17 cellular contexts compared by ENCODE assay signal in the genomic region with DNA sequence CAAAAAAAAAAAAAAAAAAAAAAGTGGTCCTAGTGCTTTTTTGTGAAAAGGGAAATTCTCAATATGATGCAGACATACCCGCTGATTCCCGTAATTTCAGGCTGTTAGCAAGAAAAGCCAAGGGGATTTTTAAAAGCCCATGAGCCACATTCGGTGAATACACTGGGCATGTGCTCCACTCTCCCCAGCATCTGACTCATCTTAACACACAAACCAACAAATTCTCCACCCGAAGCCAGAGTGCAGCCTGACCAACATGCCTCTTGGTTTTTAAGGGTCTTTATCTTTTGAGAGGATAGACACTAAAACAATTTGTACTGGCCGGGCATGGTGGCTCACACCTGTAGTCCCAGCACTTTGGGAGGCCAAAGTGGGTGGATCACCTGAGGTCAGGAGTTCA. TPM values are rescaled to one million over a fixed set of nuclear protein-coding genes. Genes with fewer than 3 reads are reported as not detected.
DNase-seq lines count a peak whose midpoint lies in the region; ATAC-seq, FAIRE-seq and TF ChIP-seq lines count a peak whose summit lies in the region.
"Had no signal": no experiment of that assay in that cellular context is flagged by ENCODE, and none has a peak within 500 bp of the region (broad histone marks: within the 10 kb centered on the region; RNA-seq: fewer than 3 reads in every experiment).

No MANE protein-coding gene starts in this region.

- TF ChIP-seq CTCF in H9 (conservative IDR thresholded peaks at IDR 0.05) = no peak

- H2BK5ac ChIP-seq in mesenchymal stem cell (ENCODE audit: low read depth, low read length, poor library complexity, severe bottlenecking) (no peak overlapping the region), H9 (ENCODE audit: insufficient read length, low read length) (no peak overlapping the region)

- H3K18ac ChIP-seq in mesenchymal stem cell (ENCODE audit: low read depth in 1 of 2, low read length in 2 of 2) (no peak overlapping the region), H9 (ENCODE audit: insufficient read length, low read depth, low read length) (no peak overlapping the region)

- H4K20me1 ChIP-seq in H9 (ENCODE audit: control insufficient read depth, insufficient read depth, insufficient read length) = no peaks in the 10 kb centered on the region

- H3K56ac ChIP-seq in H9 (ENCODE audit: insufficient read length, low read depth, low read length) = no peak overlapping the region

- DNase-seq in Daoy (ENCODE audit: low read depth) (peak; percentile 58), mesenchymal stem cell (peak; percentile 22), GM19239 (ENCODE audit: insufficient read length, low spot score) (no peak), T1000 (lab: John Stamatoyannopoulos, UW) (no peak), H9 (no peak), AG08396 (ENCODE audit: low spot score) (no peak)
- no peak for DNase-seq in activated T-helper 1 cell treated with anti-CD3 and anti-CD28 coated beads, Interleukin-12 subunit alpha, Interleukin-12 subunit beta, Interleukin-2, Interleukin-4 antibody, amounts not matched to agents 30 ng/mL and 10 ng/mL and 1 ng/mL, durations not matched to agents 14 hours and 24 hours and 36 hours (ENCODE audit: low spot score)
- DNase-seq: activated CD8-positive, alpha-beta memory T cell treated with anti-CD3 and anti-CD28 coated beads, Interleukin-2, amount 50 U/mL, for 48 hours; DMS79; NCI-H187; NCI-H524; OCI-M1; SK-N-SH; WERI-Rb-1 had no signal

- no peak overlapping the region for H3K27ac ChIP-seq in mesenchymal stem cell (ENCODE audit: low read length, poor library complexity, severe bottlenecking)
- no peak overlapping the region for H3K27ac ChIP-seq in H9 (ENCODE audit: insufficient read length, low read depth, low read length)
- H3K27ac ChIP-seq: WERI-Rb-1 had no signal

- no peak overlapping the region for H2BK120ac ChIP-seq in mesenchymal stem cell (ENCODE audit: low read depth, low read length)
- no peak overlapping the region for H2BK120ac ChIP-seq in H9 (ENCODE audit: low read depth, low read length, poor library complexity, severe bottlenecking)

- H3K23ac ChIP-seq in mesenchymal stem cell (ENCODE audit: low read length in 2 of 2) = no peak overlapping the region
- no peak overlapping the region for H3K23ac ChIP-seq in H9 (ENCODE audit: insufficient read length, low read depth, low read length)

- no peaks in the 10 kb centered on the region for H3K27me3 ChIP-seq in mesenchymal stem cell (ENCODE audit: control insufficient read depth in 1 of 2, insufficient read depth in 1 of 2, low read length in 2 of 2)
- H3K27me3 ChIP-seq in H9 (ENCODE audit: insufficient read depth, low read length) = no peaks in the 10 kb centered on the region

- WGBS in mesenchymal stem cell = 95% methylated on average over 4 of the region's 5 CpGs
- WGBS in H9 (ENCODE audit: extremely low coverage, insufficient read length, low lambda C conversion rate) = no CpG with 5 or more reads among the region's 5 CpGs

- H3K9ac ChIP-seq in mesenchymal stem cell (ENCODE audit: low read length) (no peak overlapping the region), H9 (ENCODE audit: extremely low read depth, insufficient read length, low read length) (no peak overlapping the region)
- H3K9ac ChIP-seq: SK-N-SH had no signal

- H2BK15ac ChIP-seq in mesenchymal stem cell (ENCODE audit: low read depth, poor library complexity, severe bottlenecking) (no peak overlapping the region), H9 (ENCODE audit: low read depth, low read length) (no peak overlapping the region)

- H3K4me2 ChIP-seq in mesenchymal stem cell (ENCODE audit: low read length, poor library complexity, severe bottlenecking) (no peak overlapping the region), H9 (ENCODE audit: insufficient read depth, insufficient read length, low read length) (no peak overlapping the region)
- H3K4me2 ChIP-seq: SK-N-SH had no signal

- H3K79me2 ChIP-seq in H9 (ENCODE audit: insufficient read depth, low read length) = no peaks in the 10 kb centered on the region

- no peaks in the 10 kb centered on the region for H3K9me3 Mint-ChIP-seq in activated T-helper 1 cell treated with anti-CD3 and anti-CD28 coated beads, Interleukin-12 subunit alpha, Interleukin-12 subunit beta, Interleukin-2, Interleukin-4 antibody, amounts not matched to agents 30 ng/mL and 10 ng/mL and 1 ng/mL, durations not matched to agents 14 hours and 24 hours and 36 hours
- no peaks in the 10 kb centered on the region for H3K9me3 Mint-ChIP-seq in H9

- H3K36me3 Mint-ChIP-seq in activated T-helper 1 cell treated with anti-CD3 and anti-CD28 coated beads, Interleukin-12 subunit alpha, Interleukin-12 subunit beta, Interleukin-2, Interleukin-4 antibody, amounts not matched to agents 30 ng/mL and 10 ng/mL and 1 ng/mL, durations not matched to agents 14 hours and 24 hours and 36 hours (ENCODE audit: low read depth) = peaks cover 3% of the 10 kb centered on the region
- H3K36me3 Mint-ChIP-seq in H9 (ENCODE audit: insufficient read depth in 1 of 3, low read depth in 3 of 3) = no peaks in the 10 kb centered on the region
- H3K36me3 Mint-ChIP-seq: CD14-positive monocyte had no signal

- H2AFZ ChIP-seq in mesenchymal stem cell (ENCODE audit: low read depth, low read length) (no peak overlapping the region), H9 (ENCODE audit: low read length) (no peak overlapping the region)

- H2BK20ac ChIP-seq in H9 (ENCODE audit: low read depth, low read length, poor library complexity, severe bottlenecking) = no peak overlapping the region

- H4K91ac ChIP-seq in mesenchymal stem cell (ENCODE audit: low read length) (no peak overlapping the region), H9 (ENCODE audit: insufficient read length, low read depth, low read length) (no peak overlapping the region)

- H2BK12ac ChIP-seq in mesenchymal stem cell (ENCODE audit: low read length in 2 of 2) (no peak overlapping the region), H9 (ENCODE audit: insufficient read length, low read depth, low read length) (no peak overlapping the region)

- FAIRE-seq in GM19239 (lab: Jason Lieb, UNC) = no peak
- FAIRE-seq: endothelial cell of umbilical vein had no signal

- no peak overlapping the region for H3T11ph ChIP-seq in H9 (ENCODE audit: low read length)

- H3K4me3 Mint-ChIP-seq in activated T-helper 1 cell treated with anti-CD3 and anti-CD28 coated beads, Interleukin-12 subunit alpha, Interleukin-12 subunit beta, Interleukin-2, Interleukin-4 antibody, amounts not matched to agents 30 ng/mL and 10 ng/mL and 1 ng/mL, durations not matched to agents 14 hours and 24 hours and 36 hours = no peak overlapping the region
- no peak overlapping the region for H3K4me3 Mint-ChIP-seq in H9
- H3K4me3 Mint-ChIP-seq: CD14-positive monocyte had no signal

- H3K27me3 Mint-ChIP-seq in activated T-helper 1 cell treated with anti-CD3 and anti-CD28 coated beads, Interleukin-12 subunit alpha, Interleukin-12 subunit beta, Interleukin-2, Interleukin-4 antibody, amounts not matched to agents 30 ng/mL and 10 ng/mL and 1 ng/mL, durations not matched to agents 14 hours and 24 hours and 36 hours (ENCODE audit: insufficient read depth) = no peaks in the 10 kb centered on the region
- no peaks in the 10 kb centered on the region; the same call in 1 of the 2 replicates for H3K27me3 Mint-ChIP-seq in H9 (ENCODE audit: low read depth)

- H4K8ac ChIP-seq in mesenchymal stem cell (ENCODE audit: low read length) (no peak overlapping the region), H9 (replicated peaks; ENCODE audit: insufficient read length, low read depth, low read length) (no peak overlapping the region)

- no peak overlapping the region for H4K5ac ChIP-seq in H9 (ENCODE audit: insufficient read length, low read depth, low read length)

- no peaks in the 10 kb centered on the region for H3K36me3 ChIP-seq in mesenchymal stem cell (ENCODE audit: control insufficient read depth in 1 of 2, insufficient read depth in 2 of 2, low read depth in 1 of 2, low read length in 2 of 2)
- H3K36me3 ChIP-seq: WERI-Rb-1 had no signal

- intact Hi-C loops in activated T-helper 1 cell treated with anti-CD3 and anti-CD28 coated beads, Interleukin-12 subunit alpha, Interleukin-12 subunit beta, Interleukin-2, Interleukin-4 antibody, amounts not matched to agents 30 ng/mL and 10 ng/mL and 1 ng/mL, durations not matched to agents 14 hours and 24 hours and 36 hours (cut with micrococcal nuclease) = no loop called here

- H3K4me3 ChIP-seq in mesenchymal stem cell (ENCODE audit: insufficient read depth in 1 of 2, low read depth in 1 of 2, low read length in 2 of 2) = no peak overlapping the region

- H3K4me1 Mint-ChIP-seq in activated T-helper 1 cell treated with anti-CD3 and anti-CD28 coated beads, Interleukin-12 subunit alpha, Interleukin-12 subunit beta, Interleukin-2, Interleukin-4 antibody, amounts not matched to agents 30 ng/mL and 10 ng/mL and 1 ng/mL, durations not matched to agents 14 hours and 24 hours and 36 hours (ENCODE audit: low read depth) = peaks cover 60% of the 10 kb centered on the region
- H3K4me1 Mint-ChIP-seq in H9 = peaks cover 8 to 9% of the 10 kb centered on the region in 2 experiments

- ATAC-seq in GM19463 (IDR thresholded peaks at IDR 0.05; ENCODE audit: unreplicated experiment) = peak; percentile 23

- H3K23me2 ChIP-seq in H9 (ENCODE audit: insufficient read length, low read depth, low read length, poor library complexity, severe bottlenecking) = no peaks in the 10 kb centered on the region

- H2AK5ac ChIP-seq in mesenchymal stem cell (ENCODE audit: low read length, severe bottlenecking) = no peak overlapping the region
- H2AK5ac ChIP-seq in H9 (ENCODE audit: insufficient read length, low read length) = no peak overlapping the region

- H3K14ac ChIP-seq in mesenchymal stem cell (ENCODE audit: low read length in 2 of 2) = no peak overlapping the region
- H3K14ac ChIP-seq in H9 (ENCODE audit: insufficient read depth, low read length) = no peak overlapping the region

- H3K4ac ChIP-seq in mesenchymal stem cell (ENCODE audit: low read depth in 1 of 2, low read length in 2 of 2) (no peak overlapping the region), H9 (ENCODE audit: low read depth, low read length) (no peak overlapping the region)

- peak overlapping the region; percentile 59 for H3K27ac Mint-ChIP-seq in activated T-helper 1 cell treated with anti-CD3 and anti-CD28 coated beads, Interleukin-12 subunit alpha, Interleukin-12 subunit beta, Interleukin-2, Interleukin-4 antibody, amounts not matched to agents 30 ng/mL and 10 ng/mL and 1 ng/mL, durations not matched to agents 14 hours and 24 hours and 36 hours
- peak overlapping the region in 1 of 3 experiments; percentile 31; a peak in 1 of 7 replicates for H3K27ac Mint-ChIP-seq in H9
- H3K27ac Mint-ChIP-seq: CD14-positive monocyte had no signal

- H3K4me1 ChIP-seq in mesenchymal stem cell (ENCODE audit: control insufficient read depth, insufficient read depth, low read depth, low read length) = peaks cover 5% of the 10 kb centered on the region
- H3K4me1 ChIP-seq in H9 (ENCODE audit: insufficient read depth, low read length) = no peaks in the 10 kb centered on the region

- no peaks in the 10 kb centered on the region for H3K79me1 ChIP-seq in mesenchymal stem cell (replicated peaks; ENCODE audit: low read length, poor library complexity, severe bottlenecking)
- H3K79me1 ChIP-seq in H9 (ENCODE audit: insufficient read depth, low read depth, low read length, poor library complexity, severe bottlenecking) = no peaks in the 10 kb centered on the region

- H3K9me3 ChIP-seq in mesenchymal stem cell (ENCODE audit: control insufficient read depth, low read length) (no peaks in the 10 kb centered on the region), H9 (ENCODE audit: control insufficient read depth, low read depth, low read length) (no peaks in the 10 kb centered on the region)
- H3K9me3 ChIP-seq: SK-N-SH had no signal

RNA-seq across cellular contexts. Expression of a gene that starts 45.5 kb away (rescaled TPM):
- 16.8 and 20.1 TPM in 2 replicates for total RNA-seq in Daoy (2014; rRNA removed; shearing (Covaris generic))
- 101 and 107 TPM in 2 replicates for total RNA-seq in activated T-helper 1 cell treated with anti-CD3 and anti-CD28 coated beads, Interleukin-12 subunit alpha, Interleukin-12 subunit beta, Interleukin-2, Interleukin-4 antibody, amounts not matched to agents 30 ng/mL and 10 ng/mL and 1 ng/mL, durations not matched to agents 14 hours and 24 hours and 36 hours
- 1.4 TPM for polyA plus RNA-seq in mesenchymal stem cell (2013, experiment 1 of 2)
- polyA plus RNA-seq in mesenchymal stem cell (2013, experiment 2 of 2) = 1.2 TPM
- total RNA-seq in H9 (2021) = 6.5 and 7.0 TPM in 2 replicates

Comparison
In these comparisons a context has a peak if more than half of its experiments do, and no peak if none do; other contexts are left out.
1. DNase-seq: peak in Daoy (single experiment) and mesenchymal stem cell (single experiment); none in activated T-helper 1 cell treated with anti-CD3 and anti-CD28 coated beads, Interleukin-12 subunit alpha, Interleukin-12 subunit beta, Interleukin-2, Interleukin-4 antibody, amounts not matched to agents 30 ng/mL and 10 ng/mL and 1 ng/mL, durations not matched to agents 14 hours and 24 hours and 36 hours (single experiment), GM19239 (single experiment), T1000 (single experiment), H9 (single experiment) and AG08396 (single experiment).